Comparison of ENCODE assay signal across 1 cellular context in the genomic region with DNA sequence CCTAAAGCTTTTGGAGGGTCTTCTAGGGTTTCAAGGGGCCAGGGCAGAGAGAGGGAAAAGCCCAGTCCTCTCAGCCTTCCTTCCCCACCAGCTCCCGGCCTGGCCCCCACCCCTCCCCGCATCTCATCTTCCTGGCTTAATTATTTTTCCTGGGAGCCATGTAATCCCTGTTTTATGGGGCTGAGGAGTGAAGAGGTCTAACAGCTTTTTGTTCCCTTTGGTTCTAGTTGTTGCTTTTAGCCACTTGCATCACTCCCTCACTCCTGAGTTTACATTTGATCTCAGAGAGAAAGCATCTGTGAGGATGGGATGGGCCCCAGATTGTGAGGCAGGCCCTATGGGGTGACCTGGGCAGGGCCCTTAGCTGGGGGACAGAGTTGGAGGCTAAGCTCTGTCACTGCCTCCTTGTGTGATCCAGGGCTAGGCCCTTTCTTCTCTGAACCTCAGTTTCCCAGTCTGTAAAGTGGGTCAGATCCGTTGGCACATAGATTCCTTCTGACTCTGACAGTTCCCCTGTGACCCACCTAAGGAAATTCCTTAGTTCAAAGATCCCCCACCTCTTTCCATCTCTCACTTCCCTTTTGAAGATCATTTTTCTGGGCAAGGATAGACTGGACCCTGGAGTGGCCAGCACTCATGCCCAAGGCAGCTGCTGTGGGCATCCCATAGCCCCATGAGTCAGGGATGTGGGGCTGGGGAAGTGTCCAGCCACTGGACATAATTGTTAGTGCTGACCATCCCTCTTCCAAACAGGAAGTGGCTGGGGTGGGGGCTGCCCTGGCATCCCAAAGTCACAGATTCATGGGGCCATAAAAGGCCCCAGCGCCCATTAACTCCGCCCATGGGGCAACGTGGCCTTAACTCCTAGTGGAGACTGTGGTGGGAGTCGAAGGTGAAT.
TF ChIP-seq lines count a peak whose summit lies in the region.

No MANE protein-coding gene starts in this region.

TF ChIP-seq in HepG2, 621 proteins besides CTCF, POLR2A, EP300 and RAD21:
- TF ChIP-seq ZNF629 (CRISPR knock-in tag; conservative IDR thresholded peaks at IDR 0.05) (peak; percentile 65), TARDBP (CRISPR knock-in tag; IDR thresholded peaks at IDR 0.05) (no peak)
